ENCODE assay signal across 9 cellular contexts in genomic region chr14:92514844-92515509, GRCh38. TPM values are rescaled to one million over a fixed set of nuclear protein-coding genes. Genes with fewer than 3 reads are reported as not detected.
DNase-seq lines count a peak whose midpoint lies in the region; ATAC-seq and TF ChIP-seq lines count a peak whose summit lies in the region.
"Had no signal": no experiment of that assay in that cellular context is flagged by ENCODE, and none has a peak within 500 bp of the region (broad histone marks: within the 10 kb centered on the region; RNA-seq: fewer than 3 reads in every experiment).

No MANE protein-coding gene starts in this region.

- DNase-seq in GM03348 (ENCODE audit: low spot score) (peak; percentile 30), glutamatergic neuron (no peak), sciatic nerve (ENCODE audit: low spot score) (no peak), caudate nucleus (lab: John Stamatoyannopoulos, UW) (no peak), hippocampal formation (lab: John Stamatoyannopoulos, UW) (no peak)
- DNase-seq: MV-4-11 had no signal

- ATAC-seq in SK-N-SH treated with all-trans-retinoic acid at 6 μM for 48 hours = peak; percentile 7
- peak; percentile 16 for ATAC-seq in sciatic nerve
- ATAC-seq in GM18502 (IDR thresholded peaks at IDR 0.05; ENCODE audit: poor library complexity, unreplicated experiment) = no peak
- no peak for ATAC-seq in GM18861 (IDR thresholded peaks at IDR 0.05; ENCODE audit: unreplicated experiment)

- H3K4me1 Mint-ChIP-seq in glutamatergic neuron (ENCODE audit: low read depth, unreplicated experiment) = peaks cover 6% of the 10 kb centered on the region

- no peak overlapping the region for H3K27ac ChIP-seq in caudate nucleus (ENCODE audit: low read depth, low read length)

- intact Hi-C loops in sciatic nerve (cut with DNase I) = no loop called here

- H3K27ac Mint-ChIP-seq in glutamatergic neuron (ENCODE audit: unreplicated experiment) = no peak overlapping the region

- H3K4me3 Mint-ChIP-seq in glutamatergic neuron (ENCODE audit: unreplicated experiment) = peak overlapping the region; percentile 31

- TF ChIP-seq CTCF in glutamatergic neuron (IDR thresholded peaks at IDR 0.05; ENCODE audit: partially characterized antibody, unreplicated experiment) = no peak

- peaks cover 6% of the 10 kb centered on the region for H3K27me3 Mint-ChIP-seq in glutamatergic neuron (ENCODE audit: unreplicated experiment)

- peaks cover 5% of the 10 kb centered on the region for H3K9me3 Mint-ChIP-seq in glutamatergic neuron (ENCODE audit: unreplicated experiment)

- H3K36me3 Mint-ChIP-seq in glutamatergic neuron (ENCODE audit: unreplicated experiment) = peaks cover 5% of the 10 kb centered on the region

TF ChIP-seq in SK-N-SH treated with all-trans-retinoic acid at 6 μM for 48 hours, 23 proteins besides CTCF, POLR2A, EP300 and RAD21:
- no peak for TF ChIP-seq CSDC2 (CRISPR knock-in tag; IDR thresholded peaks at IDR 0.05)
- TF ChIP-seq ZFP3 (CRISPR knock-in tag; IDR thresholded peaks at IDR 0.05) = no peak
- no peak for TF ChIP-seq GLIS3 (CRISPR knock-in tag; IDR thresholded peaks at IDR 0.05)
- TF ChIP-seq ZNF8 (CRISPR knock-in tag; IDR thresholded peaks at IDR 0.05) = no peak
- TF ChIP-seq ZFP30 (CRISPR knock-in tag; IDR thresholded peaks at IDR 0.05) = no peak
- no peak for TF ChIP-seq TCF4 (CRISPR knock-in tag; IDR thresholded peaks at IDR 0.05; ENCODE audit: borderline replicate concordance)
- TF ChIP-seq ZC3H10 (CRISPR knock-in tag; IDR thresholded peaks at IDR 0.05) = no peak
TF ChIP-seq in SK-N-SH treated with all-trans-retinoic acid at 6 μM for 48 hours: peak in this region for 0.

RNA-seq across cellular contexts. Expression of gene RIN3, which starts 1.4 kb away (rescaled TPM):
- total RNA-seq in glutamatergic neuron (ENCODE audit: unreplicated experiment) (0.76 TPM), sciatic nerve (22.1 TPM)

Comparison
In these comparisons a context has a peak if more than half of its experiments do, and no peak if none do; other contexts are left out.
1. ATAC-seq: peak in SK-N-SH treated with all-trans-retinoic acid at 6 μM for 48 hours (single experiment) and sciatic nerve (single experiment); none in GM18502 (single experiment) and GM18861 (single experiment).
2. RNA of gene RIN3, which starts 1.4 kb away (total RNA-seq): 22.1 TPM in sciatic nerve (single experiment); 0.76 TPM in glutamatergic neuron (single experiment); every median in the first group is over 10 times any median in the second.